ENCODE assay signal across 10 cellular contexts in genomic region chr2:48755473-48755872, GRCh38. TPM values are rescaled to one million over a fixed set of nuclear protein-coding genes. Genes with fewer than 3 reads are reported as not detected.
DNase-seq lines count a peak whose midpoint lies in the region; ATAC-seq, FAIRE-seq and TF ChIP-seq lines count a peak whose summit lies in the region.
"Had no signal": no experiment of that assay in that cellular context is flagged by ENCODE, and none has a peak within 500 bp of the region (broad histone marks: within the 10 kb centered on the region; RNA-seq: fewer than 3 reads in every experiment).

Gene LHCGR, minus strand, starts transcription at chr2:48755724. Its CDS starts 53 bp downstream, at chr2:48755671.

- TF ChIP-seq POLR2A in GM12891 (IDR thresholded peaks at IDR 0.05; ENCODE audit: low read depth, low read length) (no peak), uterus (IDR thresholded peaks at IDR 0.05) (no peak)

- TF ChIP-seq CTCF in astrocyte of the cerebellum (IDR thresholded peaks at IDR 0.05; ENCODE audit: low read depth, low read length, missing control alignments), result no peak
- no peak for TF ChIP-seq CTCF in retinal pigment epithelial cell (conservative IDR thresholded peaks at IDR 0.05; ENCODE audit: low read depth, low read length)
- TF ChIP-seq CTCF in uterus (IDR thresholded peaks at IDR 0.05), result no peak

- no peak within 1 kb of the TSS for H3K27ac ChIP-seq in uterus

- peak; percentile 50 for FAIRE-seq in GM12891 (lab: Jason Lieb, UNC)

- in situ Hi-C loops in astrocyte of the cerebellum (cut with HindIII; ENCODE audit: low sequenced_read_pairs), result no loop called here

- H3K27me3 ChIP-seq in iPS-15b (ENCODE audit: control insufficient read depth, insufficient read depth, low read length) (peaks cover 13% of the 10 kb centered on the region), uterus (no peaks in the 10 kb centered on the region)

- ATAC-seq in GM18907 (IDR thresholded peaks at IDR 0.05; ENCODE audit: unreplicated experiment), result no peak
- no peak for ATAC-seq in HG03342 (IDR thresholded peaks at IDR 0.05; ENCODE audit: unreplicated experiment)

- H3K9ac ChIP-seq in iPS-15b (ENCODE audit: low read depth, low read length), result no peak within 1 kb of the TSS

- H3K4me3 ChIP-seq in astrocyte of the cerebellum (ENCODE audit: low read depth, low read length), result peak within 1 kb of the TSS; percentile 24
- peak within 1 kb of the TSS; percentile 62 for H3K4me3 ChIP-seq in iPS-15b (ENCODE audit: low read depth, low read length)
- H3K4me3 ChIP-seq in retinal pigment epithelial cell (ENCODE audit: low read length), result peak within 1 kb of the TSS; percentile 34
- H3K4me3 ChIP-seq in uterus, result no peak within 1 kb of the TSS

- H3K36me3 ChIP-seq in iPS-15b (ENCODE audit: control insufficient read depth, insufficient read depth, low read length), result no peaks in the 10 kb centered on the region
- no peaks in the 10 kb centered on the region for H3K36me3 ChIP-seq in uterus

- intact Hi-C loops in uterus (cut with DNase I; ENCODE audit: low total_unique reads), result no loop called here

- H3K9me3 ChIP-seq in iPS-15b (ENCODE audit: control insufficient read depth, insufficient read depth, low read length), result no peaks in the 10 kb centered on the region
- H3K9me3 ChIP-seq in uterus, result no peaks in the 10 kb centered on the region

- DNase-seq in GM12891 (ENCODE audit: insufficient read length, low spot score), result no peak
- DNase-seq in astrocyte of the cerebellum (ENCODE audit: low read depth), result no peak
- DNase-seq in retinal pigment epithelial cell (ENCODE audit: low read depth), result no peak
- DNase-seq in uterus, result no peak
- no peak for DNase-seq in stimulated activated CD4-positive, alpha-beta T cell treated with anti-CD3 and anti-CD28 coated beads, Interleukin-4, amount 100 ng/mL, for 1 hour
- DNase-seq: stimulated activated CD4-positive, alpha-beta T cell treated with anti-CD3 and anti-CD28 coated beads, Interleukin-4, amount 100 ng/mL, for 24 hours had no signal

- H3K4me1 ChIP-seq in iPS-15b (ENCODE audit: control insufficient read depth, insufficient read depth, low read length), result peaks cover 13% of the 10 kb centered on the region
- no peaks in the 10 kb centered on the region for H3K4me1 ChIP-seq in uterus

TF ChIP-seq in GM12891, 5 proteins besides CTCF, POLR2A, EP300 and RAD21:
- TF ChIP-seq PAX5 (IDR thresholded peaks at IDR 0.05; ENCODE audit: insufficient read depth, low read length, severe bottlenecking), result no peak
- no peak for TF ChIP-seq SPI1 (IDR thresholded peaks at IDR 0.05; ENCODE audit: low read depth, low read length)
- no peak for TF ChIP-seq POLR2AphosphoS5 (IDR thresholded peaks at IDR 0.05; ENCODE audit: low read depth, low read length)
- TF ChIP-seq TAF1 (IDR thresholded peaks at IDR 0.05; ENCODE audit: low read depth, low read length), result no peak
- TF ChIP-seq POU2F2 (IDR thresholded peaks at IDR 0.05; ENCODE audit: low read depth, low read length), result no peak

RNA-seq across cellular contexts. Expression of gene LHCGR, which starts in this region (rescaled TPM):
- not detected for polyA plus RNA-seq in GM12891 (2012; ENCODE audit: low read depth, missing spikeins)
- under 1 TPM in 1 of 4 donors, not detected in 3; 0.48 TPM for total RNA-seq in uterus
- total RNA-seq: mononuclear cell had no signal

Comparison
In these comparisons a context has a peak if more than half of its experiments do, and no peak if none do; other contexts are left out.
1. H3K4me3 ChIP-seq: peak in astrocyte of the cerebellum (single experiment), iPS-15b (single experiment) and retinal pigment epithelial cell (single experiment); none in uterus (0 of 2).